Comparison of ENCODE assay signal across 17 cellular contexts in the genomic region with DNA sequence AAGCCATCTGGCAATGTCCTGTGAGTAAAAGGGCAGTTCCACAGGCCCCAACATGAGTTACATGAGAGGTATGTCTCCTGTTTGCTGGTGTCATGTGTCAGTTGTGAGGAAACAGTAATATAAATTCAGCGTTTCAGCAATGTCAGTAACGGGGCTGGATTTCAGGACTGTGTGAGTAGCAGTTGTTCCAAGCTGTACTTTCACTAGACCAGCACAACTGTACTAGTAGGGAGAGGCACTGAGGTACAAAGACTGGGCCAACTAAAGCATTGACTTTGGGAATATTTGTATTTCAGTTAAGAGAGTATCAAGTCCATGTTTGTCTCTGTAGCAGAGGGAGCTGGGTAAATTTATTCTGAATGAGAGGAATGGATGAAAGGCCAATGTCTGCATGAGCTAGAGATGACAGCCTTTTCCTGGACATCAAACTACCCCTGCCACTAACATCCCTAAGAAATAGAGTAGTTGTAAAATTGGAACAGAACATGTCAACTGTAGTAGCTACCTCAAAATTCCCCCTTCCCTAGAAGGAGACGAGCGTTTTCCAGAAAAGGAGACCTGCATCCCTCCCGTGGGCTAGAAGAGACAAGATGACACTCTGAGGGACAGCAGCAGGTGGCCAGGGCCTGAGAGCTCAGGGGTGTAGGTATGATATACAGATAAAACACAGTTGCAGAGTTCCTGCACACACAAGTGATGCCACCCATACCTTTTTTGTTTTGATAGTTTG. TPM values are rescaled to one million over a fixed set of nuclear protein-coding genes. Genes with fewer than 3 reads are reported as not detected.
DNase-seq lines count a peak whose midpoint lies in the region; ATAC-seq and TF ChIP-seq lines count a peak whose summit lies in the region.
"Had no signal": no experiment of that assay in that cellular context is flagged by ENCODE, and none has a peak within 500 bp of the region (broad histone marks: within the 10 kb centered on the region; RNA-seq: fewer than 3 reads in every experiment).

No MANE protein-coding gene starts in this region.

- H3K27me3 Mint-ChIP-seq in T-helper 2 cell treated with Interferon-gamma antibody and Interleukin-4, amounts not matched to agents 5 μg/mL and 100 μg/mL, for 36 hours (ENCODE audit: low read depth), result no peaks in the 10 kb centered on the region
- H3K27me3 Mint-ChIP-seq: natural killer cell treated with Interleukin-12 subunit alpha and Interleukin-12 subunit beta and Interleukin-15 and Interleukin-18, amount 100 ng/mL, for 72 hours; type B pancreatic cell had no signal

- ATAC-seq in left lobe of liver, result peak; percentile 88
- no peak for ATAC-seq in GM19397 (IDR thresholded peaks at IDR 0.05; ENCODE audit: unreplicated experiment)
- ATAC-seq: foreskin keratinocyte; natural killer cell treated with Interleukin-12 subunit alpha and Interleukin-12 subunit beta and Interleukin-15 and Interleukin-18, amount 100 ng/mL, for 72 hours had no signal

- DNase-seq in AG04449 (ENCODE audit: low read depth, low spot score), result peak; percentile 17
- DNase-seq in adipocyte (ENCODE audit: low read depth), result peak; percentile 88
- DNase-seq in left lobe of liver (ENCODE audit: low spot score), result peak; percentile 53
- DNase-seq in T-helper 2 cell treated with Interferon-gamma antibody and Interleukin-4, amounts not matched to agents 5 μg/mL and 100 μg/mL, for 36 hours (ENCODE audit: low spot score), result no peak
- no peak for DNase-seq in middle frontal gyrus (ENCODE audit: extremely low spot score, low spot score)
- DNase-seq: Calu3, cortex of kidney, Kasumi-1, NCI-H1930, WERI-Rb-1 had no signal

- H3K36me3 Mint-ChIP-seq in T-helper 2 cell treated with Interferon-gamma antibody and Interleukin-4, amounts not matched to agents 5 μg/mL and 100 μg/mL, for 36 hours (ENCODE audit: low read depth), result peaks cover 36% of the 10 kb centered on the region

- no peak overlapping the region for H3K4me3 Mint-ChIP-seq in T-helper 2 cell treated with Interferon-gamma antibody and Interleukin-4, amounts not matched to agents 5 μg/mL and 100 μg/mL, for 36 hours
- H3K4me3 Mint-ChIP-seq: natural killer cell treated with Interleukin-12 subunit alpha and Interleukin-12 subunit beta and Interleukin-15 and Interleukin-18, amount 100 ng/mL, for 72 hours; type B pancreatic cell had no signal

- no peak for TF ChIP-seq CTCF in AG04449 (IDR thresholded peaks at IDR 0.05; ENCODE audit: insufficient read depth, low read length, missing control alignments)

- H3K36me3 ChIP-seq in adipocyte (ENCODE audit: control insufficient read depth, insufficient read depth, low read length, severe bottlenecking), result peaks cover 34% of the 10 kb centered on the region

- POLR2A ChIA-PET in AG04449 (lab: Yijun Ruan, JAX), result no interaction called here

- H3K9me3 ChIP-seq in adipocyte (ENCODE audit: control insufficient read depth, low read length), result no peaks in the 10 kb centered on the region

- no peaks in the 10 kb centered on the region for H3K27me3 ChIP-seq in adipocyte (replicated peaks; ENCODE audit: control insufficient read depth, insufficient read depth, low read length)
- H3K27me3 ChIP-seq: foreskin keratinocyte had no signal

- H3K4me3 ChIP-seq in AG04449 (ENCODE audit: low read depth, low read length), result no peak overlapping the region
- H3K4me3 ChIP-seq in adipocyte (ENCODE audit: low read length), result no peak overlapping the region
- H3K4me3 ChIP-seq: SK-N-MC had no signal

- H3K27ac Mint-ChIP-seq in T-helper 2 cell treated with Interferon-gamma antibody and Interleukin-4, amounts not matched to agents 5 μg/mL and 100 μg/mL, for 36 hours, result no peak overlapping the region
- H3K27ac Mint-ChIP-seq: natural killer cell treated with Interleukin-12 subunit alpha and Interleukin-12 subunit beta and Interleukin-15 and Interleukin-18, amount 100 ng/mL, for 72 hours; type B pancreatic cell had no signal

- H3K4me1 ChIP-seq in adipocyte (ENCODE audit: control insufficient read depth, insufficient read depth, low read length), result peaks cover 28% of the 10 kb centered on the region
- H3K4me1 ChIP-seq: foreskin keratinocyte had no signal

- no peaks in the 10 kb centered on the region for H3K9me3 Mint-ChIP-seq in T-helper 2 cell treated with Interferon-gamma antibody and Interleukin-4, amounts not matched to agents 5 μg/mL and 100 μg/mL, for 36 hours
- H3K9me3 Mint-ChIP-seq: natural killer cell treated with Interleukin-12 subunit alpha and Interleukin-12 subunit beta and Interleukin-15 and Interleukin-18, amount 100 ng/mL, for 72 hours; type B pancreatic cell had no signal

- H3K4me1 Mint-ChIP-seq in T-helper 2 cell treated with Interferon-gamma antibody and Interleukin-4, amounts not matched to agents 5 μg/mL and 100 μg/mL, for 36 hours (ENCODE audit: low read depth), result peaks cover 2% of the 10 kb centered on the region

- CTCF ChIA-PET in AG04449 (lab: Yijun Ruan, JAX), result interaction anchor here (1.3 kb wide), 1 partner anchor 30 kb away, joined by 3 read pairs; no protein-coding TSS in a partner anchor

- H3K9ac ChIP-seq in adipocyte (ENCODE audit: low read length), result peak overlapping the region; percentile 32

RNA-seq across cellular contexts. Expression of a gene that starts 24.4 kb away (rescaled TPM):
- 37.4 TPM for total RNA-seq in left lobe of liver

RNA-seq across cellular contexts. Expression of a gene that starts 24.5 kb away (rescaled TPM):
- total RNA-seq in left lobe of liver, result 1.3 TPM

RNA-seq across cellular contexts. Expression of a gene that starts 35.3 kb away (rescaled TPM):
- total RNA-seq in left lobe of liver, result not detected
- total RNA-seq: A172; Calu3; foreskin keratinocyte; kidney epithelial cell; natural killer cell treated with Interleukin-12 subunit alpha and Interleukin-12 subunit beta and Interleukin-15 and Interleukin-18, amount 100 ng/mL, for 72 hours had no signal

RNA-seq across cellular contexts. Expression of a gene that starts 48.9 kb away (rescaled TPM):
- total RNA-seq in left lobe of liver, result not detected
- total RNA-seq: A172; Calu3; foreskin keratinocyte; kidney epithelial cell; natural killer cell treated with Interleukin-12 subunit alpha and Interleukin-12 subunit beta and Interleukin-15 and Interleukin-18, amount 100 ng/mL, for 72 hours had no signal

RNA-seq across cellular contexts. Expression of a gene that starts 54.7 kb away (rescaled TPM):
- total RNA-seq in left lobe of liver, result not detected
- total RNA-seq: A172; Calu3; foreskin keratinocyte; kidney epithelial cell; natural killer cell treated with Interleukin-12 subunit alpha and Interleukin-12 subunit beta and Interleukin-15 and Interleukin-18, amount 100 ng/mL, for 72 hours had no signal

Comparison
In these comparisons a context has a peak if more than half of its experiments do, and no peak if none do; other contexts are left out.
1. DNase-seq: peak in AG04449 (single experiment), adipocyte (single experiment) and left lobe of liver (single experiment); none in T-helper 2 cell treated with Interferon-gamma antibody and Interleukin-4, amounts not matched to agents 5 μg/mL and 100 μg/mL, for 36 hours (single experiment) and middle frontal gyrus (single experiment).